In the genomic region with DNA sequence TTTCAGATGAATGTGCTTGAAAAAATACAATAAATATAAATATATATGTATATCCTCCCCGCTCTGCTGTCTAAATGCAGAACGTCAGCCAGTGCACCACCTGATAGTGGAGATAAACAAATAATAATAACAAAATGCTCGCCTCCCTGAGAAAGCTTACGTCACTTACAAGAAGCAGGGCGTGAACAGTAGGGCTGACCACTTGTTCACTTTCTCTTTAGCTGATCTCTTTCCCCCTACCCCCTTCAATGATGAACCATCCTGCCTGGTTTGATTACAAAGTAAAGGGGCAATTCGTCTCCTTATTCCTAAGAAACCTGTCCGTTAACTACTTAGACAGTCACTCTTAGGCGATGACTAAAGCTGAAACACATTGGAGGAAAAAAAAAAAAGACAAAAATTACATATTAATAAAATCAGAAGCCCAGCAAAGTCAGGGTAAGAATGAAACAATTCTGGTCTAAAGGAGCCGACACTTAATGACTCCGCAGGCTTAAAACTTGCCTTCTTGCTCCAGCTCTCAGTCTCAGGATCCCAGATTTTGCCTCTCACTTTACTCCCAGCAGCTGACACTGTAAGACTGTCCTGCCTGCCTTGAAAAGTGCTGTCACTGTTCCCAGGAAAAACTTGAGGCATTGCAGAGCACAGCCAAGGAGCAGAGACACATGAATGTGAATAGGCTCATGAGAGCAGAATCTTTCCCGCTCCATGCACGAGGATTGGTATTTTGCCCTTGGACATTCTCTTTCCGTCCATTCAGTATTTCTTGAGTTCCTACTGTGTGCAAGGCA, we compare ENCODE assay signal across 18 cellular contexts.
"Had no signal": no experiment of that assay in that cellular context is flagged by ENCODE, and none has a peak within 500 bp of the region (broad histone marks: within the 10 kb centered on the region; RNA-seq: fewer than 3 reads in every experiment).

No MANE protein-coding gene starts in this region.

- H3K27ac ChIP-seq: KMS-11, SJSA1 had no signal

- FAIRE-seq: astrocyte had no signal

- DNase-seq: activated CD4-positive, alpha-beta T cell treated with anti-CD3 and anti-CD28 coated beads for 48 hours; activated CD4-positive, alpha-beta T cell treated with anti-CD3 and anti-CD28 coated beads, Interleukin-2, amount 50 U/mL, for 48 hours; activated effector memory CD4-positive, alpha-beta T cell treated with anti-CD3 and anti-CD28 coated beads, Interleukin-2, amount 50 U/mL, for 16 hours; activated naive CD4-positive, alpha-beta T cell treated with Interleukin-2 at 50 U/mL for 16 hours; activated T-cell treated with anti-CD3 and anti-CD28 coated beads, Interleukin-2, amount 50 U/mL, for 4 hours; NCI-H1092; NCI-H1417; NCI-H1930; NCI-H2171; NCI-H345; NCI-H510A; NCI-H526 treated with DMSO at 0.1 percent for 48 hours; NCI-H82 had no signal

- ATAC-seq: activated CD4-positive, CD25-positive, alpha-beta regulatory T cell treated with anti-CD3 and anti-CD28 coated beads, Interleukin-2, amount 50 U/mL, for 24 hours; activated naive CD4-positive, alpha-beta T cell treated with anti-CD3 and anti-CD28 coated beads, Interleukin-2, amount 50 U/mL, for 72 hours; activated T-cell treated with anti-CD3 and anti-CD28 coated beads, Interleukin-2, amount 50 U/mL, for 4 hours had no signal

- H3K27me3 ChIP-seq: SJSA1 had no signal

- H3K9ac ChIP-seq: KMS-11 had no signal

- H3K4me3 ChIP-seq: SJSA1 had no signal

- H3K4me2 ChIP-seq: KMS-11 had no signal

- H3K36me3 ChIP-seq: SJSA1 had no signal

- H3K4me1 ChIP-seq: SJSA1 had no signal
